ENCODE assay signal across 1 cellular context in the genomic region with DNA sequence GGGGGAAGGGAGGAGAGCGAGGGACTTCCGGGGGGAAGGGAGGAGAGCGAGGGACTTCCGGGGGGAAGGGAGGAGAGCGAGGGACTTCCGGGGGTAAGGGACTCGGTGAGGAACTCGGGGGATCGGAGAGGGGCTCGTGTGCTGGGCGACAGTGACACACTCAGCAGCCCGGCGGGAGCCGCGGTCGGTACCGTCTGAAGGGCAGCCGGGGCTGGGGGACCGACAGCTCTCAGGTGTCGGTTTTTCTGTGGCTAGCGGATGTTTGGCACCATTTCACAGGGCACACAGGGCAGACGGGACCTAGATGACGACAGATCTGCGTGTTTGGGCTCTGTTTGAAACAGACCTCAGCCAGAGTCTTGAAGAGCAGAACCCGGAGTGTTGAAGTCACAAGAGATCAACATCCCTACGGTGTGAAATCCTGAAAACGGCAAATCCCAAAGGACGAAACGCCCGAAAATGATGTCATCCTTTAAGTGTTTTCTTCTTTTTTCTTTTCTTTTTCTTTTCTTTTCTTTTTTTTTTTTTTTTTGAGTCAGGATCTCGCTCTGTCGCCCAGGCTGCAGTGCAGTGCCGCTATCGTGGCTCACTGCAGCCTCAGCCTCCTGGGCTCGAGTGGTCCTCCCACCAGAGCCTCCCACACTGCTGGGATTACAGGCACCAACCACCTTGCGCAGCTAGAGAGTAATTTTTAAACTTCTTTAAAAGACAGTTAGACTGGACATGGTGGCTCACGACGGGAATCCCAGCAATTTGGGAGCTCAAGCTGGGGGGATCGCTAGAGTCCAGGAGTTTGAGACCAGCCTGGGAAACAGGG.
TF ChIP-seq lines count a peak whose summit lies in the region.

No MANE protein-coding gene starts in this region.

TF ChIP-seq in K562, 482 proteins besides CTCF, POLR2A, EP300 and RAD21 (continues in another document):
- TF ChIP-seq COPS2 (conservative IDR thresholded peaks at IDR 0.05), result no peak
- TF ChIP-seq PML (IDR thresholded peaks at IDR 0.05; ENCODE audit: low read length), result peak; percentile 78
- TF ChIP-seq SMAD4 (CRISPR knock-in tag; conservative IDR thresholded peaks at IDR 0.05), result peak; percentile 14
- peak; percentile 53; the same call in 1 of the 2 replicates for TF ChIP-seq SMARCC2 (IDR thresholded peaks at IDR 0.05; ENCODE audit: low read depth)
- no peak for TF ChIP-seq RNF2 (IDR thresholded peaks at IDR 0.05)
- TF ChIP-seq, protein P1, sequence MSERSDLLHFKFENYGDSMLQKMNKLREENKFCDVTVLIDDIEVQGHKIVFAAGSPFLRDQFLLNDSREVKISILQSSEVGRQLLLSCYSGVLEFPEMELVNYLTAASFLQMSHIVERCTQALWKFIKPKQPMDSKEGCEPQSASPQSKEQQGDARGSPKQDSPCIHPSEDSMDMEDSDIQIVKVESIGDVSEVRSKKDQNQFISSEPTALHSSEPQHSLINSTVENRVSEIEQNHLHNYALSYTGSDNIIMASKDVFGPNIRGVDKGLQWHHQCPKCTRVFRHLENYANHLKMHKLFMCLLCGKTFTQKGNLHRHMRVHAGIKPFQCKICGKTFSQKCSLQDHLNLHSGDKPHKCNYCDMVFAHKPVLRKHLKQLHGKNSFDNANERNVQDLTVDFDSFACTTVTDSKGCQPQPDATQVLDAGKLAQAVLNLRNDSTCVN (CRISPR knock-in tag; IDR thresholded peaks at IDR 0.05), result peak; percentile 75; the same call in 1 of the 2 replicates
- no peak for TF ChIP-seq ILK (tag; IDR thresholded peaks at IDR 0.05; ENCODE audit: borderline replicate concordance, low read depth)
- no peak for TF ChIP-seq ZNF175 (CRISPR knock-in tag; IDR thresholded peaks at IDR 0.05; ENCODE audit: low read depth)
- no peak for TF ChIP-seq ZKSCAN1 (IDR thresholded peaks at IDR 0.05; ENCODE audit: low read depth, low read length)
- peak; percentile 67; the same call in 1 of the 2 replicates for TF ChIP-seq NR2C2 (CRISPR knock-in tag; IDR thresholded peaks at IDR 0.05)
- peak; percentile 96 for TF ChIP-seq NR2C2 (tag; IDR thresholded peaks at IDR 0.05)
- TF ChIP-seq RUNX1 (IDR thresholded peaks at IDR 0.05; ENCODE audit: low read depth), result 0 out of 2 replicates have a peak, but pooled peaks have one; percentile 3
- no peak for TF ChIP-seq BMI1 (IDR thresholded peaks at IDR 0.05; ENCODE audit: low read length)
- TF ChIP-seq, protein P2, sequence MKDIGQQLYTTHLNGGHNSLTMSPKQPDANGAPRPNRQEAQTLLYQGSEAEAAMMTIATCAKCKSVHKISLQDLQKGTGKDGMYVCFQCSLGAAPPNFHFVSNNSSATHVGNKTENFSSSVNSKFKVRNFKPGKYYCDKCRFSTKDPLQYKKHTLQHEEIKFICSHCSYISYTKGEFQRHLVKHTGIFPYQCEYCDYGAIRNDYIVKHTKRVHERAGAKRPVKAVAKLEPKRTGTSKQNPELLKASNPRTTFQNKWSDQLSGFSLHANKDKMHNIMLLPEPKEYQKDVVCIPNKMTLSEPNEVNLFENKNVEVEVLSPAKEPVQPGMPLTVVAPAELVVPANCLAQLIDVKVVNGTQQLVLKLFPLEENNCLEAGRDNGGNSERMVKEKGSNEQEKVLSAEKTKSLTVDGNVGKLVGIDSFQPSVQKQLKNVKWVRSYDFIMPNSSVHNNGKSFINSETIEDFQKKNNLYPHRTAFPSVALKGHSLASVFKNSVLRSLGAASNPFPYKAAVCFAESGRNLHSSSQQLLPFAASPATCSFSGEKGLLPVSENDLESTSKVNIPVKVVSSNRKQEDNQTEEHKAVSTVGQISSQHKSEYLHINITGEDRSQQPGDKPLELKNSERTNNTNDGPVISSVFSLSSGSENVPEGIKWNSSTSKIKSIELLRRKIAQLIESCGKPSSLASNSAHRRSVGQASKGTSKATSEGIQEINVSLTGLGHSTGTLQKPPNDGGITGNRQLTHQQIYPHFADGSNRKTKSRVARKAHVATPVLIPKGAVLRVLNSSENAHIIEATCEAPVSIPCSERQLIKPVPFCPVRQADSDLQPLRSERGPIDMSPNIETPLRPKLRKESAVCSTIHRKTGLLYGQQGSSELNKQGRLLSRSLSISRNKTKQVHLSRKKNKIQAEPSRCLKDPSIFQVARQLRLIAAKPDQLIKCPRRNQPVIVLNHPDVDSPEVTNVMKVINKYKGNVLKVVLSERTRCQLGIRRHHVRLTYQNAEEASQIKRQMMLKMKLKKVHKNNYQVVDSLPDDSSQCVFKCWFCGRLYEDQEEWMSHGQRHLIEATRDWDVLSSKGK (CRISPR knock-in tag; IDR thresholded peaks at IDR 0.05), result no peak
- peak; percentile 37; the same call in 1 of the 2 replicates for TF ChIP-seq FOXJ2 (tag; IDR thresholded peaks at IDR 0.05)
- TF ChIP-seq, protein P3, sequence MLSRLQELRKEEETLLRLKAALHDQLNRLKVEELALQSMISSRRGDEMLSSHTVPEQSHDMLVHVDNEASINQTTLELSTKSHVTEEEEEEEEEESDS (CRISPR knock-in tag; IDR thresholded peaks at IDR 0.05), result no peak
- TF ChIP-seq, protein P4, sequence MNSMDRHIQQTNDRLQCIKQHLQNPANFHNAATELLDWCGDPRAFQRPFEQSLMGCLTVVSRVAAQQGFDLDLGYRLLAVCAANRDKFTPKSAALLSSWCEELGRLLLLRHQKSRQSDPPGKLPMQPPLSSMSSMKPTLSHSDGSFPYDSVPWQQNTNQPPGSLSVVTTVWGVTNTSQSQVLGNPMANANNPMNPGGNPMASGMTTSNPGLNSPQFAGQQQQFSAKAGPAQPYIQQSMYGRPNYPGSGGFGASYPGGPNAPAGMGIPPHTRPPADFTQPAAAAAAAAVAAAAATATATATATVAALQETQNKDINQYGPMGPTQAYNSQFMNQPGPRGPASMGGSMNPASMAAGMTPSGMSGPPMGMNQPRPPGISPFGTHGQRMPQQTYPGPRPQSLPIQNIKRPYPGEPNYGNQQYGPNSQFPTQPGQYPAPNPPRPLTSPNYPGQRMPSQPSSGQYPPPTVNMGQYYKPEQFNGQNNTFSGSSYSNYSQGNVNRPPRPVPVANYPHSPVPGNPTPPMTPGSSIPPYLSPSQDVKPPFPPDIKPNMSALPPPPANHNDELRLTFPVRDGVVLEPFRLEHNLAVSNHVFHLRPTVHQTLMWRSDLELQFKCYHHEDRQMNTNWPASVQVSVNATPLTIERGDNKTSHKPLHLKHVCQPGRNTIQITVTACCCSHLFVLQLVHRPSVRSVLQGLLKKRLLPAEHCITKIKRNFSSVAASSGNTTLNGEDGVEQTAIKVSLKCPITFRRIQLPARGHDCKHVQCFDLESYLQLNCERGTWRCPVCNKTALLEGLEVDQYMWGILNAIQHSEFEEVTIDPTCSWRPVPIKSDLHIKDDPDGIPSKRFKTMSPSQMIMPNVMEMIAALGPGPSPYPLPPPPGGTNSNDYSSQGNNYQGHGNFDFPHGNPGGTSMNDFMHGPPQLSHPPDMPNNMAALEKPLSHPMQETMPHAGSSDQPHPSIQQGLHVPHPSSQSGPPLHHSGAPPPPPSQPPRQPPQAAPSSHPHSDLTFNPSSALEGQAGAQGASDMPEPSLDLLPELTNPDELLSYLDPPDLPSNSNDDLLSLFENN (IDR thresholded peaks at IDR 0.05; ENCODE audit: low read depth in 2 of 2, low read length in 2 of 2), result no peak; a peak in 1 of 4 replicates
- peak; percentile 84 for TF ChIP-seq OTX1 (CRISPR knock-in tag; IDR thresholded peaks at IDR 0.05)
- TF ChIP-seq ZNF431 (CRISPR knock-in tag; IDR thresholded peaks at IDR 0.05), result no peak
- TF ChIP-seq SMAD3 (CRISPR knock-in tag; conservative IDR thresholded peaks at IDR 0.05), result peak; percentile 84
- TF ChIP-seq STAG1 (CRISPR knock-in tag; IDR thresholded peaks at IDR 0.05; ENCODE audit: borderline replicate concordance), result peak; percentile 25; the same call in 1 of the 2 replicates
- peak; percentile 59 for TF ChIP-seq CXXC5 (CRISPR knock-in tag; IDR thresholded peaks at IDR 0.05)
- TF ChIP-seq, protein P5, sequence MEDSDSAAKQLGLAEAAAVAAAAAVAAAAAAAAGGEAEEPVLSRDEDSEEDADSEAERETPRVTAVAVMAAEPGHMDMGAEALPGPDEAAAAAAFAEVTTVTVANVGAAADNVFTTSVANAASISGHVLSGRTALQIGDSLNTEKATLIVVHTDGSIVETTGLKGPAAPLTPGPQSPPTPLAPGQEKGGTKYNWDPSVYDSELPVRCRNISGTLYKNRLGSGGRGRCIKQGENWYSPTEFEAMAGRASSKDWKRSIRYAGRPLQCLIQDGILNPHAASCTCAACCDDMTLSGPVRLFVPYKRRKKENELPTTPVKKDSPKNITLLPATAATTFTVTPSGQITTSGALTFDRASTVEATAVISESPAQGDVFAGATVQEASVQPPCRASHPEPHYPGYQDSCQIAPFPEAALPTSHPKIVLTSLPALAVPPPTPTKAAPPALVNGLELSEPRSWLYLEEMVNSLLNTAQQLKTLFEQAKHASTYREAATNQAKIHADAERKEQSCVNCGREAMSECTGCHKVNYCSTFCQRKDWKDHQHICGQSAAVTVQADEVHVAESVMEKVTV (CRISPR knock-in tag; IDR thresholded peaks at IDR 0.05), result no peak
- TF ChIP-seq ZNF263 (CRISPR knock-in tag; IDR thresholded peaks at IDR 0.05; ENCODE audit: borderline replicate concordance), result peak; percentile 87
- TF ChIP-seq, protein P6, sequence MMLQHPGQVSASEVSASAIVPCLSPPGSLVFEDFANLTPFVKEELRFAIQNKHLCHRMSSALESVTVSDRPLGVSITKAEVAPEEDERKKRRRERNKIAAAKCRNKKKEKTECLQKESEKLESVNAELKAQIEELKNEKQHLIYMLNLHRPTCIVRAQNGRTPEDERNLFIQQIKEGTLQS (IDR thresholded peaks at IDR 0.05), result peak; percentile 85
- TF ChIP-seq, protein P6 (CRISPR knock-in tag; conservative IDR thresholded peaks at IDR 0.05), result peak; percentile 65; the same call in 1 of the 2 replicates
- TF ChIP-seq GABPB2 (CRISPR knock-in tag; conservative IDR thresholded peaks at IDR 0.05), result peak; percentile 58; the same call in 1 of the 2 replicates
- TF ChIP-seq CC2D1A (IDR thresholded peaks at IDR 0.05), result peak; percentile 67
- TF ChIP-seq GABPA (tag; conservative IDR thresholded peaks at IDR 0.05; ENCODE audit: low read depth), result peak; percentile 99
- TF ChIP-seq SMARCA5 (IDR thresholded peaks at IDR 0.05), result peak; percentile 80
- TF ChIP-seq ZFP36 (IDR thresholded peaks at IDR 0.05; ENCODE audit: low read depth, low read length, partially characterized antibody), result no peak
- no peak for TF ChIP-seq ZNF184 (CRISPR knock-in tag; IDR thresholded peaks at IDR 0.05)
- peak; percentile 85 for TF ChIP-seq SIN3B (IDR thresholded peaks at IDR 0.05; ENCODE audit: low read depth)
- no peak for TF ChIP-seq KDM1A (IDR thresholded peaks at IDR 0.05)
- no peak for TF ChIP-seq SMAD2 (IDR thresholded peaks at IDR 0.05; ENCODE audit: low read depth, low read length)
- peak; percentile 91 for TF ChIP-seq PHF8 (IDR thresholded peaks at IDR 0.05; ENCODE audit: borderline replicate concordance, low read length)
- no peak for TF ChIP-seq RBM39 (optimal IDR thresholded peaks at IDR 0.05; ENCODE audit: low read depth, low read length)
- peak; percentile 22 for TF ChIP-seq SMAD1 (IDR thresholded peaks at IDR 0.05; ENCODE audit: low read depth, low read length, partially characterized antibody)
- TF ChIP-seq, protein P7, sequence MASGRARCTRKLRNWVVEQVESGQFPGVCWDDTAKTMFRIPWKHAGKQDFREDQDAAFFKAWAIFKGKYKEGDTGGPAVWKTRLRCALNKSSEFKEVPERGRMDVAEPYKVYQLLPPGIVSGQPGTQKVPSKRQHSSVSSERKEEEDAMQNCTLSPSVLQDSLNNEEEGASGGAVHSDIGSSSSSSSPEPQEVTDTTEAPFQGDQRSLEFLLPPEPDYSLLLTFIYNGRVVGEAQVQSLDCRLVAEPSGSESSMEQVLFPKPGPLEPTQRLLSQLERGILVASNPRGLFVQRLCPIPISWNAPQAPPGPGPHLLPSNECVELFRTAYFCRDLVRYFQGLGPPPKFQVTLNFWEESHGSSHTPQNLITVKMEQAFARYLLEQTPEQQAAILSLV (tag; IDR thresholded peaks at IDR 0.05), result no peak
- TF ChIP-seq TAF9B (IDR thresholded peaks at IDR 0.05; ENCODE audit: partially characterized antibody), result peak; percentile 79
